ENCODE assay signal across 8 cellular contexts in the genomic region with DNA sequence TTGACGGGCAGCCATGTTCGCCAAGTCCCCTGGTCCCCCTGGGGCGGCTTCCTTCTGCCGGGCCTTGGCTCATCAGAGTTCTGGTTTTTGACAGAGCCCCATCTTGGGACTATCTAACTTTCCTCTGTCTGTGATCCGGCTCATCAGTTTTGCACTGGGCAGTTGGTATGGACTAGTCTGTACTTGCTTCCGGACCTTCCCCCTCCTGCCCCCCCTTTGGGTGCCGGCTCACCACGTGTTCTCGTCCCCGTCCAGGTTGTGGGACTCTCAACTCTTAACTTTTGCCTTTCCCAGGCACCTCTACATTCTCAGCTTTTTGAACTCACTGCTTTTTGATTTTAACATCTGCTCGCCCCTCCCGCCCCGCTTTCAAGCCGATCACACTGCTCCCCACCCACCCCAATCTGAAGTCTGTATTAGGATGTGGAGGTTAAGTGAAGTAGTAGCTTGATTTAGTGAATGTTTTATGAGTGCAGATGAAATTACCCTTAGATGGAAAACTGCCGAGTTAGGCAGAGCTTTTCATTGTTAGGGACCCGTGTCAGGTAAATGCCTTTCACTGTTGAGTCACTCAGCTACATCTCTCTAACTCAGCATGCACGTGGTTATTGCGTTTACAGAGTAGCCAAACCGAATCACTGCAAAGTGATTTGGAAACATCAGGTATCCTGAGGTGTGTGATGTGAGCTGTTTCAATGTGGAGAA. TPM values are rescaled to one million over a fixed set of nuclear protein-coding genes. Genes with fewer than 3 reads are reported as not detected.
DNase-seq lines count a peak whose midpoint lies in the region; ATAC-seq and TF ChIP-seq lines count a peak whose summit lies in the region.

No MANE protein-coding gene starts in this region.

- peak overlapping the region; percentile 83 for H3K27ac ChIP-seq in CD4-positive, alpha-beta memory T cell (ENCODE audit: low read depth, low read length)
- H3K27ac ChIP-seq in right lobe of liver: peak overlapping the region; percentile 61 to 68 (median 65)

- H3K9me3 Mint-ChIP-seq in CD4-positive, alpha-beta memory T cell: peaks cover 0 to 2% (median 0%) of the 10 kb centered on the region in 8 donors
- H3K9me3 Mint-ChIP-seq in activated CD4-positive, alpha-beta T cell treated with anti-CD3 and anti-CD28 coated beads for 36 hours (ENCODE audit: low read depth): no peaks in the 10 kb centered on the region

- peaks cover 33 to 54% (median 43%) of the 10 kb centered on the region in 4 donors for H3K4me1 Mint-ChIP-seq in CD4-positive, alpha-beta memory T cell
- peaks cover 39% of the 10 kb centered on the region for H3K4me1 Mint-ChIP-seq in activated CD4-positive, alpha-beta T cell treated with anti-CD3 and anti-CD28 coated beads for 36 hours

- peaks cover 0 to 2% of the 10 kb centered on the region in 2 donors for H3K27me3 Mint-ChIP-seq in CD4-positive, alpha-beta memory T cell
- H3K27me3 Mint-ChIP-seq in activated CD4-positive, alpha-beta T cell treated with anti-CD3 and anti-CD28 coated beads for 36 hours: no peaks in the 10 kb centered on the region

- H3K4me3 ChIP-seq in CD4-positive, alpha-beta memory T cell (ENCODE audit: low read length in 2 of 2): peak overlapping the region; percentile 75 to 91
- H3K4me3 ChIP-seq in Jurkat, Clone E6-1 (ENCODE audit: low read length): peak overlapping the region; percentile 57
- peak overlapping the region; percentile 99 to 100 (median 99) for H3K4me3 ChIP-seq in right lobe of liver

- H3K4me1 ChIP-seq in CD4-positive, alpha-beta memory T cell (ENCODE audit: insufficient read depth, low read length): peaks cover 47% of the 10 kb centered on the region
- H3K4me1 ChIP-seq in right lobe of liver: peaks cover 0 to 35% (median 9%) of the 10 kb centered on the region in 4 donors

- no peaks in the 10 kb centered on the region for H3K27me3 ChIP-seq in CD4-positive, alpha-beta memory T cell (ENCODE audit: insufficient read depth, low read length)
- no peaks in the 10 kb centered on the region for H3K27me3 ChIP-seq in right lobe of liver

- POLR2A ChIA-PET in CD4-positive, alpha-beta memory T cell (lab: Charles Lee; ENCODE audit: partially characterized antibody): interaction anchor here (0.6 to 5.9 kb wide), 12 partner anchors 7 to 221 kb away, joined by 3 to 98 read pairs (median 4); a partner anchor contains a TSS
- POLR2A ChIA-PET in activated CD4-positive, alpha-beta T cell treated with anti-CD3 and anti-CD28 coated beads for 36 hours (lab: Charles Lee): interaction anchor here (0.6 to 1.7 kb wide), 11 partner anchors 8 to 301 kb away, joined by 3 to 12 read pairs (median 3); a partner anchor contains a TSS

- TF ChIP-seq CTCF in right lobe of liver (IDR thresholded peaks at IDR 0.05): no peak

- intact Hi-C loops in CD4-positive, alpha-beta memory T cell (cut with micrococcal nuclease): loop anchor here (2.0 to 10.0 kb wide), 2 partner anchors 75 to 119 kb away; no protein-coding TSS in a partner anchor
- intact Hi-C loops in activated CD4-positive, alpha-beta T cell treated with anti-CD3 and anti-CD28 coated beads for 36 hours (cut with DNase I, micrococcal nuclease): loop anchor here (2.0 to 10.0 kb wide), 7 partner anchors 75 to 1841 kb away; a partner anchor contains a TSS
- intact Hi-C loops in right lobe of liver (cut with DNase I): no loop called here

- WGBS in right lobe of liver (ENCODE audit: insufficient coverage, low coverage, low lambda C conversion rate, missing lambda C conversion rate): 0% methylated on average over 15 of the region's 19 CpGs

- ATAC-seq in GM21529 (IDR thresholded peaks at IDR 0.05; ENCODE audit: unreplicated experiment): peak; percentile 24
- peak; percentile 49 for ATAC-seq in activated CD4-positive, alpha-beta T cell treated with anti-CD3 and anti-CD28 coated beads for 36 hours
- peak in 3 of 4 donors; percentile 8 to 39 (median 12) for ATAC-seq in right lobe of liver

- CTCF ChIA-PET in CD4-positive, alpha-beta memory T cell (lab: Charles Lee; ENCODE audit: partially characterized antibody): interaction anchor here (0.6 to 1.9 kb wide), 5 partner anchors 15 to 328 kb away, joined by 3 to 5 read pairs (median 4); no protein-coding TSS in a partner anchor
- CTCF ChIA-PET in activated CD4-positive, alpha-beta T cell treated with anti-CD3 and anti-CD28 coated beads for 36 hours (lab: Charles Lee): interaction anchor here (0.6 to 2.1 kb wide), 9 partner anchors 8 to 328 kb away, joined by 3 to 5 read pairs (median 3); no protein-coding TSS in a partner anchor

- DNase-seq in CD4-positive, alpha-beta memory T cell: peak in 3 of 5 donors; percentile 11 to 53 (median 21)
- DNase-seq in Jurkat, Clone E6-1 (ENCODE audit: low read depth, low spot score): peak; percentile 11
- peak; percentile 63 for DNase-seq in activated CD4-positive, alpha-beta T cell treated with anti-CD3 and anti-CD28 coated beads for 36 hours
- DNase-seq in dermis microvascular lymphatic vessel endothelial cell (ENCODE audit: low read depth in 2 of 2) (peak; percentile 29 to 68), right lobe of liver (peak in 2 of 3 donors; percentile 47 to 57), NCI-H2196 treated with DMSO at 0.1 percent for 48 hours (lab: John Stamatoyannopoulos, UW; ENCODE audit: unreplicated experiment) (no peak)
- peak; percentile 6 for DNase-seq in stimulated activated CD8-positive, alpha-beta memory T cell treated with anti-CD3 and anti-CD28 coated beads, Interleukin-12 subunit alpha, Interleukin-12 subunit beta, amount 100 ng/mL, for 1 hour (ENCODE audit: low read depth)

- peak overlapping the region; percentile 76 to 99 (median 94) for H3K27ac Mint-ChIP-seq in CD4-positive, alpha-beta memory T cell
- peak overlapping the region; percentile 95 for H3K27ac Mint-ChIP-seq in activated CD4-positive, alpha-beta T cell treated with anti-CD3 and anti-CD28 coated beads for 36 hours

- TF ChIP-seq POLR2A in right lobe of liver (IDR thresholded peaks at IDR 0.05): no peak

- H3K36me3 Mint-ChIP-seq in CD4-positive, alpha-beta memory T cell: peaks cover 0 to 12% of the 10 kb centered on the region in 2 donors
- peaks cover 35% of the 10 kb centered on the region for H3K36me3 Mint-ChIP-seq in activated CD4-positive, alpha-beta T cell treated with anti-CD3 and anti-CD28 coated beads for 36 hours (ENCODE audit: low read depth)

- no peaks in the 10 kb centered on the region for H3K36me3 ChIP-seq in CD4-positive, alpha-beta memory T cell (ENCODE audit: insufficient read depth, low read length)
- H3K36me3 ChIP-seq in right lobe of liver: no peaks in the 10 kb centered on the region

- H3K4me3 Mint-ChIP-seq in CD4-positive, alpha-beta memory T cell: peak overlapping the region; percentile 91 to 100 (median 96)
- peak overlapping the region; percentile 97 for H3K4me3 Mint-ChIP-seq in activated CD4-positive, alpha-beta T cell treated with anti-CD3 and anti-CD28 coated beads for 36 hours

- no peaks in the 10 kb centered on the region for H3K9me3 ChIP-seq in CD4-positive, alpha-beta memory T cell (ENCODE audit: control insufficient read depth in 1 of 2, low read length in 2 of 2)
- no peaks in the 10 kb centered on the region for H3K9me3 ChIP-seq in right lobe of liver

RNA-seq across cellular contexts. Expression of a gene that starts 0.9 kb away (rescaled TPM):
- total RNA-seq in CD4-positive, alpha-beta memory T cell: 10 to 100 TPM; 52.9 to 57.5 TPM
- polyA plus RNA-seq in CD4-positive, alpha-beta memory T cell: 10 to 100 TPM; 36.2 to 57.9 TPM
- polyA plus RNA-seq in Jurkat, Clone E6-1 (2012; ENCODE audit: insufficient read depth, insufficient read length): 50.7 TPM
- total RNA-seq in activated CD4-positive, alpha-beta T cell treated with anti-CD3 and anti-CD28 coated beads for 36 hours: 100 to 1,000 TPM; 109 to 170 TPM
- total RNA-seq in dermis microvascular lymphatic vessel endothelial cell: 35.9 and 49.6 TPM in 2 replicates
- total RNA-seq in right lobe of liver: 10 to 100 TPM; 17.9 to 23.8 (median 22.5) TPM

RNA-seq across cellular contexts. Expression of a gene that starts 25.2 kb away (rescaled TPM):
- 10 to 100 TPM; 17.4 TPM for total RNA-seq in CD4-positive, alpha-beta memory T cell
- 10 to 100 TPM; 23.7 to 24.3 TPM for polyA plus RNA-seq in CD4-positive, alpha-beta memory T cell
- 31.2 TPM for polyA plus RNA-seq in Jurkat, Clone E6-1 (2012; ENCODE audit: insufficient read depth, insufficient read length)
- 10 to 100 TPM; 22.0 to 22.2 TPM for total RNA-seq in activated CD4-positive, alpha-beta T cell treated with anti-CD3 and anti-CD28 coated beads for 36 hours
- total RNA-seq in dermis microvascular lymphatic vessel endothelial cell (8.5 and 9.4 TPM in 2 replicates), right lobe of liver (1 to 10 TPM; 6.4 to 9.5 (median 7.6) TPM)

Comparison
In these comparisons a context has a peak if more than half of its experiments do, and no peak if none do; other contexts are left out.
1. intact Hi-C loops: an anchor here in CD4-positive, alpha-beta memory T cell (2.0 to 10.0 kb wide) and activated CD4-positive, alpha-beta T cell treated with anti-CD3 and anti-CD28 coated beads for 36 hours (2.0 to 10.0 kb wide); none called in right lobe of liver.